ENCODE assay signal across 9 cellular contexts in the genomic region with DNA sequence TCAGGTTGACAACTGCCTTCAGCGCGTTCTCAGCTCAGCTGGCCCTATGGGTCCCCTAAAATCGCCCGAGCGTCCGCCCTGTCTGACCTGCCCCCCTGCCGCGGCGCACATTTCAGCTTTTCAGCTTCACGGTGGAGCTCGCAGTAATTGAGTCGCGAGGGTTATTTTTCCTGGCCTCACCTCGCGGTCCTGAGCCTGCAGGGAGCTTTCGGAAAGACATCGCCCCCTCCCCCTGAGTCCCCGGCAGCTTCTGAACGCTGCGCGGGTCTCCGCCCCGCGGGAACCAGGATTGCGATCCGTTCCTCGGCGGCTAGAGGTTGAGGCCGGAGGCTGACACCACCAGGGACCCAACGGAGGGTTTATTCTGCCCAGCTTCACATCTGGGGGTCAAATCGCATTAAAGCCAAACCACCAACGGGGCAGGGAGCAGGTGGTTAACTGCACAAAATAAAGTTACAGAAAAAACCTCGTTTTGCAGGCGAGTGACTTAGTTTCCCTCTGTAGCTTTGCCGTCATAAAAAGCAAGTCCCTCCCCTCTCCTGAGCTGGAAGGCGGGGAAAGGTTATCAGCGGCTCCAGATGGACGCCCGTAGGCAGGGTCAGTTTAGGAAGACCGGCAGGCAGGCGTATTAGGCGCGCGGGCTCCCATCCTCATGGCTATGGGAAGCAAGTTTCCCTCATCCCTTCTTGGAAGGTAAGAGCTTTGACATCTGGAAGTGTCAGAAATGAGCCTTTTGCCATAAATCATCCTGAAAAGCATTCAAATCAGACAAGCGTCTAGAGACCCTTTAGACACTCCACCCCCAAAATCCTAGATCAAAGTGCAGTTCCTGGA.
DNase-seq lines count a peak whose midpoint lies in the region; ATAC-seq and TF ChIP-seq lines count a peak whose summit lies in the region.
"Had no signal": no experiment of that assay in that cellular context is flagged by ENCODE, and none has a peak within 500 bp of the region (broad histone marks: within the 10 kb centered on the region; RNA-seq: fewer than 3 reads in every experiment).

No MANE protein-coding gene starts in this region.

- ATAC-seq in GM19324 (IDR thresholded peaks at IDR 0.05; ENCODE audit: low FRiP score, unreplicated experiment): no peak

- H3K27ac ChIP-seq in brain microvascular endothelial cell: no peak overlapping the region
- H3K27ac ChIP-seq in subcutaneous abdominal adipose tissue (ENCODE audit: low read depth, low read length): peak overlapping the region; percentile 96

- in situ Hi-C loops in brain microvascular endothelial cell (cut with HindIII; ENCODE audit: low pct_ligation_motif_present, low sequenced_read_pairs): no loop called here

- H3K9me3 ChIP-seq in subcutaneous abdominal adipose tissue (ENCODE audit: control insufficient read depth in 5 of 5, low read length in 5 of 5): no peaks in the 10 kb centered on the region

- no peak for TF ChIP-seq CTCF in brain microvascular endothelial cell (IDR thresholded peaks at IDR 0.05; ENCODE audit: low read depth, low read length, missing control alignments)

- H3K4me1 ChIP-seq in subcutaneous abdominal adipose tissue (ENCODE audit: control insufficient read depth in 5 of 5, insufficient read depth in 5 of 5, low read length in 5 of 5): peaks cover 0 to 75% (median 51%) of the 10 kb centered on the region in 5 donors

- DNase-seq in NCI-H510A treated with DMSO at 0.1 percent for 48 hours (lab: John Stamatoyannopoulos, UW): peak; percentile 18
- no peak for DNase-seq in NCI-H510A (lab: John Stamatoyannopoulos, UW)
- DNase-seq in brain microvascular endothelial cell: no peak
- peak; percentile 71 for DNase-seq in islet precursor cell
- DNase-seq in activated T-cell treated with anti-CD3 and anti-CD28 coated beads for 4 hours: no peak
- no peak for DNase-seq in hippocampal formation (lab: John Stamatoyannopoulos, UW)
- DNase-seq: activated naive CD4-positive, alpha-beta T cell treated with Interleukin-2 at 50 U/mL for 16 hours had no signal

- no peaks in the 10 kb centered on the region for H3K27me3 ChIP-seq in brain microvascular endothelial cell (replicated peaks)
- peaks cover 0 to 38% (median 14%) of the 10 kb centered on the region in 5 donors for H3K27me3 ChIP-seq in subcutaneous abdominal adipose tissue (ENCODE audit: control insufficient read depth in 5 of 5, insufficient read depth in 4 of 5, low read length in 5 of 5)

- H3K9ac ChIP-seq in subcutaneous abdominal adipose tissue (ENCODE audit: low read length in 5 of 5): peak overlapping the region; percentile 33 to 93 (median 84)

- H3K4me3 ChIP-seq in brain microvascular endothelial cell (ENCODE audit: low read depth, low read length) (peak overlapping the region; percentile 67), subcutaneous abdominal adipose tissue (ENCODE audit: low read depth in 1 of 5, low read length in 5 of 5) (peak overlapping the region; percentile 72 to 91 (median 86))

- H3K36me3 ChIP-seq in brain microvascular endothelial cell (replicated peaks) (no peaks in the 10 kb centered on the region), subcutaneous abdominal adipose tissue (ENCODE audit: control insufficient read depth in 5 of 5, insufficient read depth in 5 of 5, low read length in 5 of 5) (no peaks in the 10 kb centered on the region)

Comparison
In these comparisons a context has a peak if more than half of its experiments do, and no peak if none do; other contexts are left out.
1. DNase-seq: peak in NCI-H510A treated with DMSO at 0.1 percent for 48 hours (single experiment) and islet precursor cell (single experiment); none in NCI-H510A (single experiment), brain microvascular endothelial cell (single experiment), activated T-cell treated with anti-CD3 and anti-CD28 coated beads for 4 hours (single experiment) and hippocampal formation (0 of 2).